In genomic region chr22:47051435-47052175, GRCh38 we compare ENCODE assay signal across 17 cellular contexts.
DNase-seq lines count a peak whose midpoint lies in the region; ATAC-seq and TF ChIP-seq lines count a peak whose summit lies in the region.
"Had no signal": no experiment of that assay in that cellular context is flagged by ENCODE, and none has a peak within 500 bp of the region (broad histone marks: within the 10 kb centered on the region; RNA-seq: fewer than 3 reads in every experiment).

No MANE protein-coding gene starts in this region.

- CTCF ChIA-PET in activated CD8-positive, alpha-beta memory T cell treated with anti-CD3 and anti-CD28 coated beads, Interleukin-2, amount 10 ng/mL, durations not matched to agents 7 days and 5 days (lab: Charles Lee), result no interaction called here

- no peaks in the 10 kb centered on the region for H3K9me3 ChIP-seq in ectodermal cell (ENCODE audit: control insufficient read depth, low read length)
- no peaks in the 10 kb centered on the region for H3K9me3 ChIP-seq in spleen
- H3K9me3 ChIP-seq: body of pancreas, heart right ventricle, pancreas had no signal

- H3K27ac Mint-ChIP-seq in activated CD8-positive, alpha-beta memory T cell treated with anti-CD3 and anti-CD28 coated beads, Interleukin-2, amount 10 ng/mL, durations not matched to agents 7 days and 5 days, result peak overlapping the region; percentile 16
- H3K27ac Mint-ChIP-seq: CD8-positive, alpha-beta T cell had no signal

- H3K27me3 ChIP-seq in ectodermal cell (ENCODE audit: control insufficient read depth, insufficient read depth, low read length, poor library complexity, severe bottlenecking) (no peaks in the 10 kb centered on the region), spleen (replicated peaks in 1 of 7) (no peaks in the 10 kb centered on the region)
- H3K27me3 ChIP-seq: body of pancreas, dorsolateral prefrontal cortex, heart right ventricle, pancreas had no signal

- H3K9me3 Mint-ChIP-seq in activated CD8-positive, alpha-beta memory T cell treated with anti-CD3 and anti-CD28 coated beads, Interleukin-2, amount 10 ng/mL, durations not matched to agents 7 days and 5 days (ENCODE audit: low read depth), result no peaks in the 10 kb centered on the region
- H3K9me3 Mint-ChIP-seq: CD8-positive, alpha-beta T cell had no signal

- peak overlapping the region; percentile 16 for H3K27ac ChIP-seq in ectodermal cell (ENCODE audit: insufficient read depth, low read depth, low read length, poor library complexity, severe bottlenecking)
- H3K27ac ChIP-seq in spleen, result no peak overlapping the region
- H3K27ac ChIP-seq: dorsolateral prefrontal cortex, heart right ventricle, pancreas had no signal

- no peaks in the 10 kb centered on the region for H3K36me3 ChIP-seq in ectodermal cell (ENCODE audit: control insufficient read depth, insufficient read depth, low read length)
- peaks cover 0 to 51% (median 7%) of the 10 kb centered on the region in 6 donors for H3K36me3 ChIP-seq in spleen
- H3K36me3 ChIP-seq: pancreas had no signal

- H3K4me3 ChIP-seq in ectodermal cell (ENCODE audit: insufficient read depth, low read depth, low read length) (no peak overlapping the region), spleen (no peak overlapping the region)
- H3K4me3 ChIP-seq: body of pancreas, dorsolateral prefrontal cortex, heart right ventricle, pancreas had no signal

- intact Hi-C loops in spleen (cut with DNase I; ENCODE audit: low total_unique reads), result no loop called here

- WGBS in ectodermal cell, 2 experiments, result 68 to 70% methylated on average over 21 of the region's 21 CpGs
- WGBS in spleen, 5 donors, result 85 to 93% (median 88%) methylated on average over 20 to 21 of the region's 21 CpGs

- no peaks in the 10 kb centered on the region for H3K36me3 Mint-ChIP-seq in activated CD8-positive, alpha-beta memory T cell treated with anti-CD3 and anti-CD28 coated beads, Interleukin-2, amount 10 ng/mL, durations not matched to agents 7 days and 5 days

- H3K4me3 Mint-ChIP-seq in activated CD8-positive, alpha-beta memory T cell treated with anti-CD3 and anti-CD28 coated beads, Interleukin-2, amount 10 ng/mL, durations not matched to agents 7 days and 5 days, result no peak overlapping the region
- H3K4me3 Mint-ChIP-seq: CD8-positive, alpha-beta T cell had no signal

- H3K4me1 ChIP-seq in ectodermal cell (ENCODE audit: control insufficient read depth, insufficient read depth, low read length) (peaks cover 25% of the 10 kb centered on the region), spleen (peaks cover 0 to 53% (median 19%) of the 10 kb centered on the region in 6 donors)
- H3K4me1 ChIP-seq: heart right ventricle had no signal

- TF ChIP-seq POLR2A in spleen (IDR thresholded peaks at IDR 0.05), result no peak

- H3K4me1 Mint-ChIP-seq in activated CD8-positive, alpha-beta memory T cell treated with anti-CD3 and anti-CD28 coated beads, Interleukin-2, amount 10 ng/mL, durations not matched to agents 7 days and 5 days, result peaks cover 43% of the 10 kb centered on the region

- DNase-seq in activated CD8-positive, alpha-beta memory T cell treated with anti-CD3 and anti-CD28 coated beads, Interleukin-2, amount 10 ng/mL, durations not matched to agents 7 days and 5 days, result no peak
- no peak for DNase-seq in activated CD8-positive, alpha-beta memory T cell treated with anti-CD3 and anti-CD28 coated beads, Interleukin-2, amount 50 U/mL, for 4 hours
- DNase-seq in NCI-H2107 (lab: John Stamatoyannopoulos, UW) (peak; percentile 28), spleen (peak; percentile 47), medulla oblongata (ENCODE audit: extremely low spot score) (no peak)
- DNase-seq: ACHN; activated gamma-delta T cell treated with Interleukin-2 at 50 U/mL for 16 hours; body of pancreas; CD8-positive, alpha-beta T cell; dorsolateral prefrontal cortex; midbrain; stimulated activated naive CD4-positive, alpha-beta T cell had no signal

- no peak for ATAC-seq in activated CD8-positive, alpha-beta memory T cell treated with anti-CD3 and anti-CD28 coated beads, Interleukin-2, amount 10 ng/mL, durations not matched to agents 7 days and 5 days
- no peak for ATAC-seq in GM19395 (IDR thresholded peaks at IDR 0.05; ENCODE audit: unreplicated experiment)
- ATAC-seq in GM19351 (IDR thresholded peaks at IDR 0.05; ENCODE audit: unreplicated experiment), result no peak
- ATAC-seq: body of pancreas; CD8-positive, alpha-beta T cell; heart right ventricle had no signal

- TF ChIP-seq CTCF in spleen (IDR thresholded peaks at IDR 0.05 in 8 of 11, conservative IDR thresholded peaks at IDR 0.05 in 3 of 11), result no peak

- H3K27me3 Mint-ChIP-seq in activated CD8-positive, alpha-beta memory T cell treated with anti-CD3 and anti-CD28 coated beads, Interleukin-2, amount 10 ng/mL, durations not matched to agents 7 days and 5 days, result no peaks in the 10 kb centered on the region

Comparison
In these comparisons a context has a peak if more than half of its experiments do, and no peak if none do; other contexts are left out.
1. DNase-seq: peak in NCI-H2107 (single experiment) and spleen (single experiment); none in activated CD8-positive, alpha-beta memory T cell treated with anti-CD3 and anti-CD28 coated beads, Interleukin-2, amount 10 ng/mL, durations not matched to agents 7 days and 5 days (single experiment), activated CD8-positive, alpha-beta memory T cell treated with anti-CD3 and anti-CD28 coated beads, Interleukin-2, amount 50 U/mL, for 4 hours (single experiment) and medulla oblongata (single experiment).